ENCODE assay signal across 10 cellular contexts in genomic region chr18:23226930-23227728, GRCh38.
DNase-seq lines count a peak whose midpoint lies in the region; ATAC-seq and TF ChIP-seq lines count a peak whose summit lies in the region.
"Had no signal": no experiment of that assay in that cellular context is flagged by ENCODE, and none has a peak within 500 bp of the region (broad histone marks: within the 10 kb centered on the region; RNA-seq: fewer than 3 reads in every experiment).

No MANE protein-coding gene starts in this region.

- ATAC-seq in esophagus mucosa (peak; percentile 12), GM19395 (IDR thresholded peaks at IDR 0.05; ENCODE audit: unreplicated experiment) (no peak), HG03520 (IDR thresholded peaks at IDR 0.05; ENCODE audit: unreplicated experiment) (no peak)

- H3K27ac Mint-ChIP-seq in CD14-positive monocyte: peak overlapping the region in 6 of 7 donors; percentile 2 to 76 (median 48)
- peak overlapping the region; percentile 81 for H3K27ac Mint-ChIP-seq in neural progenitor cell

- H2AFZ ChIP-seq in OCI-LY1 (ENCODE audit: low read length) (no peak overlapping the region), neural progenitor cell (replicated peaks) (no peak overlapping the region)

- H3K36me3 Mint-ChIP-seq in CD14-positive monocyte (peaks cover 0 to 4% of the 10 kb centered on the region in 2 donors), neural progenitor cell (peaks cover 13% of the 10 kb centered on the region)

- H3K4me1 Mint-ChIP-seq in CD14-positive monocyte: peaks cover 66% of the 10 kb centered on the region
- H3K4me1 Mint-ChIP-seq in neural progenitor cell: peaks cover 50% of the 10 kb centered on the region

- no peaks in the 10 kb centered on the region for H3K36me3 ChIP-seq in OCI-LY1 (ENCODE audit: insufficient read depth, low read length)
- H3K36me3 ChIP-seq in neural progenitor cell: no peaks in the 10 kb centered on the region
- no peaks in the 10 kb centered on the region; the same call in 1 of the 2 replicates for H3K36me3 ChIP-seq in HAP-1 (replicated peaks)
- no peaks in the 10 kb centered on the region for H3K36me3 ChIP-seq in BE2C

- H3K4me3 Mint-ChIP-seq in CD14-positive monocyte: no peak overlapping the region
- H3K4me3 Mint-ChIP-seq in neural progenitor cell: no peak overlapping the region

- in situ Hi-C loops in HAP-1 (cut with MboI; ENCODE audit: low sequenced_read_pairs): no loop called here

- H3K79me2 ChIP-seq in OCI-LY1 (ENCODE audit: insufficient read depth, low read length): no peaks in the 10 kb centered on the region
- H3K79me2 ChIP-seq in neural progenitor cell (ENCODE audit: low read depth): no peaks in the 10 kb centered on the region

- H3F3A ChIP-seq in OCI-LY1 (ENCODE audit: insufficient read depth, low read length) (peaks cover 10% of the 10 kb centered on the region; the same call in 1 of the 2 replicates), neural progenitor cell (ENCODE audit: low read depth) (peaks cover 2% of the 10 kb centered on the region)

- H3K9me3 Mint-ChIP-seq in CD14-positive monocyte: peaks cover 0 to 3% (median 0%) of the 10 kb centered on the region in 7 donors
- H3K9me3 Mint-ChIP-seq in neural progenitor cell: peaks cover 4% of the 10 kb centered on the region

- peak overlapping the region; percentile 97 for H3K27ac ChIP-seq in OCI-LY1 (ENCODE audit: low read depth, low read length, poor library complexity, severe bottlenecking)
- no peak overlapping the region for H3K27ac ChIP-seq in neural progenitor cell

- no peak overlapping the region for H3K4me3 ChIP-seq in OCI-LY1 (ENCODE audit: low read depth, low read length, poor library complexity, severe bottlenecking)
- H3K4me3 ChIP-seq in neural progenitor cell: no peak overlapping the region
- no peak overlapping the region for H3K4me3 ChIP-seq in HAP-1
- H3K4me3 ChIP-seq in BE2C (ENCODE audit: low read depth, low read length): no peak overlapping the region
- H3K4me3 ChIP-seq: skin epidermis had no signal

- H4K20me1 ChIP-seq in OCI-LY1 (ENCODE audit: insufficient read depth, low read length) (no peaks in the 10 kb centered on the region), neural progenitor cell (ENCODE audit: low read depth) (no peaks in the 10 kb centered on the region)

- no peaks in the 10 kb centered on the region for H3K9me2 ChIP-seq in OCI-LY1 (ENCODE audit: low read depth, low read length)

- H3K9ac ChIP-seq in OCI-LY1 (ENCODE audit: low read length) (no peak overlapping the region; the same call in 1 of the 2 replicates), neural progenitor cell (no peak overlapping the region)

- DNase-seq in CD14-positive monocyte (ENCODE audit: low spot score): no peak
- DNase-seq in neural progenitor cell (ENCODE audit: low spot score): no peak
- no peak for DNase-seq in HAP-1 (ENCODE audit: low spot score in 2 of 2)
- DNase-seq in BE2C: no peak
- DNase-seq: activated effector memory CD4-positive, alpha-beta T cell treated with Interleukin-2 at 50 U/mL for 16 hours had no signal

- TF ChIP-seq CTCF in CD14-positive monocyte (IDR thresholded peaks at IDR 0.05): no peak
- no peak for TF ChIP-seq CTCF in OCI-LY1 (IDR thresholded peaks at IDR 0.05; ENCODE audit: low read length)
- TF ChIP-seq CTCF in neural progenitor cell (IDR thresholded peaks at IDR 0.05): no peak
- TF ChIP-seq CTCF in BE2C (IDR thresholded peaks at IDR 0.05; ENCODE audit: low read depth, low read length): no peak

- H3K4me1 ChIP-seq in OCI-LY1 (ENCODE audit: insufficient read depth, low read length, severe bottlenecking): peaks cover 91% of the 10 kb centered on the region
- peaks cover 16% of the 10 kb centered on the region for H3K4me1 ChIP-seq in neural progenitor cell
- no peaks in the 10 kb centered on the region for H3K4me1 ChIP-seq in HAP-1
- no peaks in the 10 kb centered on the region for H3K4me1 ChIP-seq in BE2C

- intact Hi-C loops in CD14-positive monocyte (cut with micrococcal nuclease): loop anchor here in 1 of 2 donors (10.0 kb wide), 1 partner anchor 92 kb away; the partner anchor contains the start of gene CABLES1

- H3K4me2 ChIP-seq in OCI-LY1 (ENCODE audit: low read length) (no peak overlapping the region), neural progenitor cell (no peak overlapping the region)

- H3K9me3 ChIP-seq in OCI-LY1 (ENCODE audit: low read length): no peaks in the 10 kb centered on the region
- H3K9me3 ChIP-seq in neural progenitor cell (ENCODE audit: low read depth): no peaks in the 10 kb centered on the region
- no peaks in the 10 kb centered on the region for H3K9me3 ChIP-seq in HAP-1
- no peaks in the 10 kb centered on the region for H3K9me3 ChIP-seq in BE2C

- H3K27me3 ChIP-seq in OCI-LY1 (ENCODE audit: insufficient read depth, low read length) (no peaks in the 10 kb centered on the region), neural progenitor cell (no peaks in the 10 kb centered on the region), HAP-1 (ENCODE audit: low read depth) (no peaks in the 10 kb centered on the region), BE2C (no peaks in the 10 kb centered on the region)

- H3K27me3 Mint-ChIP-seq in CD14-positive monocyte (ENCODE audit: low read depth in 3 of 3): peaks cover 3 to 12% (median 4%) of the 10 kb centered on the region in 3 donors
- peaks cover 12% of the 10 kb centered on the region for H3K27me3 Mint-ChIP-seq in neural progenitor cell (ENCODE audit: insufficient read depth, low read depth)
